ENCODE assay signal across 9 cellular contexts in the genomic region with DNA sequence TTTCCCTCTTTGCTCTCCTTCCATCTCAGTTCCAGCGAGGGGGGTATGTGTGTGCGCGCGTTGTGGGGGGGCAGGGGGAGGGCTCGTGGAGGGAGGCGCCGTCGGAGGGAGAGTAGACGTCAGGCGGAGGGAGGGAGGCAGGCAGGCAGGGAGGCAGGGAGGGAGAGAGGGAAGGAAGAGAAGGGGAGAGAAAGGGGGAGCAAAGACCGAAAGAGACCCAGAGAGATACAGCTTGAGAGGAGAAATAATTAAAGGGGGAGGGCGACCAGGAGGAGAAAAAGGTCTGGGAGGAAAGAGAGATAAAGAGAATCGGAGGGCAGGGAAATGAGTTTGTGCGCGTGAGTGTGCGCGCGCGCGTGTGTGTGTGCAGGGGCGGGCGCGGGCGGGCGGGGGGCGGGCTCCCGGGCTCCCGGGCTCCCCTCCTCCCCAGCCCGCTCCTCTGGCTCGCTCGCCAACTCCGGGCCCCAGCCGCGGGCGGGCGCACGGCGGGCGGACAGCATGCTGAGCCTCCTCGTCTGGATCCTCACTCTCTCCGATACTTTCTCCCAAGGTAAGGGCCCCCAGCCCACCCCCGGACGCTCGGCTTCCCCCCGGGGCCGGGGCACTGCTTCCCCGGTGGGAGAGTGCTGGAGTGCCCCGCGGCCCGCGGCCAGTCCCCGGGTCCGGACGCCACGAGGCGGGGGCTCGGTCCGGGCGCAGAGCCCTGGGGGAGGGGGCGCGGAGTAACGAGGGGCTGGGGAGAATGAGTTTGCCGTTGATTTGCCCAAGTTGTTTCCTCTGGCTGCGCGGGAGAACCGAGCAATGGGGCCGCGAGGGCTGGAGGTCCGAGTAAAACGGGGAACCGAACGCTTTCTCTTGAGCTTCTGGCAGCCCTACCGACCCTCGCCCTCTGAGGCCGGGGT. TPM values are rescaled to one million over a fixed set of nuclear protein-coding genes. Genes with fewer than 3 reads are reported as not detected.
DNase-seq lines count a peak whose midpoint lies in the region; ATAC-seq and TF ChIP-seq lines count a peak whose summit lies in the region.
"Had no signal": no experiment of that assay in that cellular context is flagged by ENCODE, and none has a peak within 500 bp of the region (broad histone marks: within the 10 kb centered on the region; RNA-seq: fewer than 3 reads in every experiment).

KIRREL1 (plus strand) TSS at position 467 of the 902 bp plus-strand sequence; CDS start at position 499, 32 bp downstream.

- no peaks in the 10 kb centered on the region for H3K36me3 Mint-ChIP-seq in T-cell
- no peaks in the 10 kb centered on the region for H3K36me3 Mint-ChIP-seq in naive thymus-derived CD4-positive, alpha-beta T cell

- H3K4me3 ChIP-seq in A673 (ENCODE audit: low read depth, low read length, poor library complexity, severe bottlenecking) (peak within 1 kb of the TSS; percentile 97), HAP-1 (peak within 1 kb of the TSS; percentile 72), fibroblast of pulmonary artery (replicated peaks; ENCODE audit: low read depth, low read length) (peak within 1 kb of the TSS; percentile 95)
- H3K4me3 ChIP-seq in naive thymus-derived CD4-positive, alpha-beta T cell (ENCODE audit: low read length) = no peak within 1 kb of the TSS

- in situ Hi-C loops in HAP-1 (cut with MboI; ENCODE audit: low sequenced_read_pairs) = loop anchor here (5.0 kb wide), 1 partner anchor 114 kb away; no protein-coding TSS in a partner anchor

- H3K4me3 Mint-ChIP-seq in T-cell = peak within 1 kb of the TSS; percentile 37 to 70 (median 40)
- peak within 1 kb of the TSS; percentile 45 to 84 (median 66) for H3K4me3 Mint-ChIP-seq in naive thymus-derived CD4-positive, alpha-beta T cell

- no peaks in the 10 kb centered on the region for H3K9me3 Mint-ChIP-seq in T-cell
- H3K9me3 Mint-ChIP-seq in naive thymus-derived CD4-positive, alpha-beta T cell = peaks cover 0 to 3% (median 0%) of the 10 kb centered on the region in 11 donors

- no peaks in the 10 kb centered on the region for H3K9me3 ChIP-seq in A673 (ENCODE audit: low read depth, low read length, poor library complexity, severe bottlenecking)
- H3K9me3 ChIP-seq in HAP-1 = no peaks in the 10 kb centered on the region
- no peaks in the 10 kb centered on the region for H3K9me3 ChIP-seq in naive thymus-derived CD4-positive, alpha-beta T cell (ENCODE audit: control insufficient read depth in 2 of 3, low read length in 3 of 3)
- H3K9me3 ChIP-seq: neutrophil had no signal

- peaks cover 34% of the 10 kb centered on the region for H3K4me1 ChIP-seq in A673 (ENCODE audit: insufficient read depth, low read length, poor library complexity, severe bottlenecking)
- peaks cover 16% of the 10 kb centered on the region for H3K4me1 ChIP-seq in HAP-1
- no peaks in the 10 kb centered on the region for H3K4me1 ChIP-seq in naive thymus-derived CD4-positive, alpha-beta T cell (ENCODE audit: control insufficient read depth in 2 of 2, insufficient read depth in 2 of 2, low read length in 2 of 2)

- peak within 1 kb of the TSS; percentile 99 for H3K27ac ChIP-seq in A673 (ENCODE audit: low read depth, low read length, poor library complexity, severe bottlenecking)
- no peak within 1 kb of the TSS for H3K27ac ChIP-seq in naive thymus-derived CD4-positive, alpha-beta T cell (ENCODE audit: low read depth, low read length)
- H3K27ac ChIP-seq: neutrophil had no signal

- no peaks in the 10 kb centered on the region for H3K27me3 ChIP-seq in A673 (replicated peaks; ENCODE audit: insufficient read depth, low read depth, low read length, poor library complexity)
- no peaks in the 10 kb centered on the region; the same call in 1 of the 2 replicates for H3K27me3 ChIP-seq in HAP-1 (ENCODE audit: low read depth)
- H3K27me3 ChIP-seq in naive thymus-derived CD4-positive, alpha-beta T cell (ENCODE audit: control insufficient read depth in 2 of 2, insufficient read depth in 2 of 2, low read length in 2 of 2) = no peaks in the 10 kb centered on the region

- no peak within 1 kb of the TSS for H3K27ac Mint-ChIP-seq in T-cell
- peak within 1 kb of the TSS in 1 of 9 donors; percentile 45 for H3K27ac Mint-ChIP-seq in naive thymus-derived CD4-positive, alpha-beta T cell

- H3K4me1 Mint-ChIP-seq in T-cell = peaks cover 5 to 13% (median 7%) of the 10 kb centered on the region in 3 donors
- peaks cover 0 to 19% (median 11%) of the 10 kb centered on the region in 7 donors for H3K4me1 Mint-ChIP-seq in naive thymus-derived CD4-positive, alpha-beta T cell

- intact Hi-C loops in A673 (cut with micrococcal nuclease; ENCODE audit: unreplicated experiment) = loop anchor here (1.0 kb wide), 1 partner anchor 94 kb away; no protein-coding TSS in a partner anchor
- intact Hi-C loops in naive thymus-derived CD4-positive, alpha-beta T cell (cut with micrococcal nuclease) = loop anchor here (5.0 to 10.0 kb wide), 2 partner anchors 1081 to 1094 kb away; partner anchors contain the start of gene AIM2 (in 1 of the 2)

- BruUV-seq in A673 (replicated peaks; lab: Mats Ljungman, UMichigan) = no TSS peak

- ATAC-seq in T-cell (replicated peaks in 1 of 4) (peak in 2 of 4 experiments; percentile 20 to 32), HG03460 (IDR thresholded peaks at IDR 0.05; ENCODE audit: unreplicated experiment) (no peak), GM18861 (IDR thresholded peaks at IDR 0.05; ENCODE audit: unreplicated experiment) (no peak)
- ATAC-seq in naive thymus-derived CD4-positive, alpha-beta T cell = no peak

- CTCF ChIA-PET in A673 (lab: Charles Lee) (interaction anchor here (0.9 to 3.8 kb wide), 6 partner anchors 11 to 131 kb away, joined by 3 to 46 read pairs (median 26); no protein-coding TSS in a partner anchor), T-cell (lab: Charles Lee) (interaction anchor here in 1 of 2 donors (0.6 to 0.7 kb wide), 2 partner anchors 663 to 1003 kb away, joined by 3 read pairs; no protein-coding TSS in a partner anchor)
- CTCF ChIA-PET in naive thymus-derived CD4-positive, alpha-beta T cell (lab: Charles Lee) = interaction anchor here (1.7 to 3.1 kb wide), 2 partner anchors 128 to 131 kb away, joined by 9 to 13 read pairs; no protein-coding TSS in a partner anchor

- DNase-seq in A673 (ENCODE audit: low spot score) (peak; percentile 90), HAP-1 (ENCODE audit: low spot score in 2 of 2) (peak; percentile 61 to 72), T-cell (no peak), fibroblast of pulmonary artery (ENCODE audit: low read depth) (peak; percentile 74), NCI-H146 (lab: John Stamatoyannopoulos, UW) (no peak)
- DNase-seq in naive thymus-derived CD4-positive, alpha-beta T cell = peak in 1 of 9 donors; percentile 7

- H3K36me3 ChIP-seq in A673 (ENCODE audit: insufficient read depth, low read length, poor library complexity, severe bottlenecking) = peaks cover 10% of the 10 kb centered on the region
- no peaks in the 10 kb centered on the region for H3K36me3 ChIP-seq in HAP-1 (replicated peaks)
- no peaks in the 10 kb centered on the region for H3K36me3 ChIP-seq in naive thymus-derived CD4-positive, alpha-beta T cell (ENCODE audit: control insufficient read depth in 2 of 3, insufficient read depth in 3 of 3, low read length in 3 of 3)
- H3K36me3 ChIP-seq: neutrophil had no signal

- TF ChIP-seq CTCF in A673 (conservative IDR thresholded peaks at IDR 0.05; ENCODE audit: low read depth, low read length) (no peak), fibroblast of pulmonary artery (IDR thresholded peaks at IDR 0.05; ENCODE audit: low read length, missing control alignments) (no peak)

- POLR2A ChIA-PET in A673 (lab: Charles Lee; ENCODE audit: low non-redundant PET) (no interaction called here), T-cell (lab: Charles Lee) (no interaction called here)
- POLR2A ChIA-PET in naive thymus-derived CD4-positive, alpha-beta T cell (lab: Charles Lee) = no interaction called here

- peaks cover 43 to 59% of the 10 kb centered on the region in 2 donors for H3K27me3 Mint-ChIP-seq in T-cell
- H3K27me3 Mint-ChIP-seq in naive thymus-derived CD4-positive, alpha-beta T cell = peaks cover 43 to 61% (median 56%) of the 10 kb centered on the region in 5 donors

RNA-seq across cellular contexts. Expression of gene KIRREL1, which starts in this region (rescaled TPM):
- total RNA-seq in A673 (2021) (187 and 211 TPM in 2 replicates), T-cell (under 1 TPM in 3 of 5 donors, not detected in 2; 0.16 to 0.20 (median 0.19) TPM)
- not detected for total RNA-seq in naive thymus-derived CD4-positive, alpha-beta T cell
- not detected for polyA plus RNA-seq in naive thymus-derived CD4-positive, alpha-beta T cell

Comparison
In these comparisons a context has a peak if more than half of its experiments do, and no peak if none do; other contexts are left out.
1. RNA of gene KIRREL1 (total RNA-seq): 187 to 211 TPM in A673; 0.16 to 0.20 TPM in T-cell and not detected in naive thymus-derived CD4-positive, alpha-beta T cell; every median in the first group is over 100 times any median in the second.
2. DNase-seq: peak in A673 (single experiment), HAP-1 (2 of 2) and fibroblast of pulmonary artery (single experiment); none in T-cell (0 of 34) and NCI-H146 (single experiment).